17 cellular contexts compared by ENCODE assay signal in the genomic region with DNA sequence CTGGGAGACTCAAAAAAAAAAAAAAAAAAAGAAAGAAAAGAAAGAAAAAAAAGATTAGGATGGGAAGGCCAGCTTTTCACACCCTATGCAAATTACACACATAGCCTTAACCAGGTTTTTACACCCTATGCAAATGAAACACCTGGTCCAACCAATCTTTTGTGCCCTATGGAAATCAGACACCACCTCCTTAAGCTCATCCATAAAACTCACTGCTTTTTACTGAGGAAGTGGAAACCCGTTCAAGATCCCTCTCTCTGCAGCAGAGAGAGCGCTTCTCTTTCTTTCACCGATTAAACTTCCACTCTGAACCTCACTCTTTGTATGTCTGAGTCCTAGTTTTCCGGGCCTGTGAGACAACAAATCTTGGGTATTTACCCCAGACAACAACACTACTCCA. TPM values are rescaled to one million over a fixed set of nuclear protein-coding genes. Genes with fewer than 3 reads are reported as not detected.
DNase-seq lines count a peak whose midpoint lies in the region; ATAC-seq and TF ChIP-seq lines count a peak whose summit lies in the region.
"Had no signal": no experiment of that assay in that cellular context is flagged by ENCODE, and none has a peak within 500 bp of the region (broad histone marks: within the 10 kb centered on the region; RNA-seq: fewer than 3 reads in every experiment).

No MANE protein-coding gene starts in this region.

- H3F3A ChIP-seq in PC-3 (ENCODE audit: low read length, unreplicated experiment), result peaks cover 8% of the 10 kb centered on the region

- no peak overlapping the region for H3K4me2 ChIP-seq in PC-3 (ENCODE audit: low read length)

- H3K9me3 ChIP-seq in PC-3 (ENCODE audit: low read length), result no peaks in the 10 kb centered on the region
- H3K9me3 ChIP-seq in upper lobe of right lung, result no peaks in the 10 kb centered on the region

- H3K4me1 ChIP-seq in PC-3 (ENCODE audit: insufficient read depth, low read length) (peaks cover 24% of the 10 kb centered on the region), upper lobe of right lung (peaks cover 27% of the 10 kb centered on the region)

- intact Hi-C loops in PC-3 (cut with micrococcal nuclease) (no loop called here), upper lobe of right lung (cut with DNase I) (no loop called here)

- CTCF ChIA-PET in PC-3 (lab: Charles Lee), result interaction anchor here (1.1 kb wide), 1 partner anchor 20 kb away, joined by 4 read pairs; no protein-coding TSS in a partner anchor

- no peak for ATAC-seq in PC-3
- no peak for ATAC-seq in upper lobe of right lung
- no peak for ATAC-seq in HG03196 (IDR thresholded peaks at IDR 0.05; ENCODE audit: unreplicated experiment)
- ATAC-seq: heart right ventricle; left ventricle myocardium superior; naive thymus-derived CD8-positive, alpha-beta T cell had no signal

- no peaks in the 10 kb centered on the region for H3K79me2 ChIP-seq in PC-3 (ENCODE audit: low read length)

- H3K36me3 ChIP-seq in PC-3 (ENCODE audit: low read depth, low read length), result no peaks in the 10 kb centered on the region
- no peaks in the 10 kb centered on the region for H3K36me3 ChIP-seq in upper lobe of right lung
- H3K36me3 ChIP-seq: heart right ventricle had no signal

- no TSS peak for BruUV-seq in PC-3 (replicated peaks; lab: Mats Ljungman, UMichigan)

- H3K4me3 ChIP-seq in PC-3 (ENCODE audit: low read length) (no peak overlapping the region), upper lobe of right lung (no peak overlapping the region)
- H3K4me3 ChIP-seq: heart right ventricle had no signal

- H3K27ac ChIP-seq in PC-3 (ENCODE audit: low read length) (no peak overlapping the region), upper lobe of right lung (peak overlapping the region; percentile 47)

- H3K9ac ChIP-seq in PC-3 (ENCODE audit: low read length), result no peak overlapping the region

- no peaks in the 10 kb centered on the region for H3K27me3 ChIP-seq in PC-3 (ENCODE audit: low read length)
- peaks cover 9% of the 10 kb centered on the region for H3K27me3 ChIP-seq in upper lobe of right lung

- H2AFZ ChIP-seq in PC-3 (ENCODE audit: low read length), result no peak overlapping the region

- no peak for TF ChIP-seq CTCF in PC-3 (conservative IDR thresholded peaks at IDR 0.05; ENCODE audit: low read depth, low read length)
- no peak for TF ChIP-seq CTCF in upper lobe of right lung (IDR thresholded peaks at IDR 0.05)

- H4K20me1 ChIP-seq in PC-3 (ENCODE audit: low read length), result no peaks in the 10 kb centered on the region

- DNase-seq in SIG-M5 treated with dmso at 0.1 percent for 504 hours (lab: John Stamatoyannopoulos, UW; ENCODE audit: unreplicated experiment) (peak; percentile 16), SIG-M5 (lab: John Stamatoyannopoulos, UW) (no peak), PC-3 (peak; percentile 8), iPS-NIHi11 (ENCODE audit: low spot score) (peak; percentile 42), upper lobe of right lung (no peak), SHP77 treated with DMSO at 0.1 percent for 48 hours (lab: John Stamatoyannopoulos, UW) (no peak)
- no peak for DNase-seq in stimulated activated CD4-positive, alpha-beta T cell treated with anti-CD3 and anti-CD28 coated beads, Interleukin-2, amount 100 ng/mL, for 48 hours
- DNase-seq: activated B cell treated with CpG ODN at 0.5 μM for 24 hours; activated gamma-delta T cell treated with Interleukin-2 at 50 U/mL for 16 hours; COR-L47; heart right ventricle; left ventricle myocardium superior; naive thymus-derived CD8-positive, alpha-beta T cell; NCI-H2107; OCI-M1; substantia nigra had no signal

- POLR2A ChIA-PET in PC-3 (lab: Charles Lee; ENCODE audit: unreplicated experiment), result no interaction called here

- no peaks in the 10 kb centered on the region for H3K9me2 ChIP-seq in PC-3 (replicated peaks; ENCODE audit: low read length)

RNA-seq across cellular contexts. Expression of gene HOMER3, which starts 25.3 kb away (rescaled TPM):
- total RNA-seq in PC-3 (2014; rRNA removed) (118 and 143 TPM in 2 replicates), upper lobe of right lung (29.3 TPM)

RNA-seq across cellular contexts. Expression of gene DDX49, which starts 46.8 kb away (rescaled TPM):
- total RNA-seq in PC-3 (2014; rRNA removed) (120 and 145 TPM in 2 replicates), upper lobe of right lung (45.9 TPM)

RNA-seq across cellular contexts. Expression of gene COPE, which starts 47.1 kb away (rescaled TPM):
- 408 and 410 TPM in 2 replicates for total RNA-seq in PC-3 (2014; rRNA removed)
- 141 TPM for total RNA-seq in upper lobe of right lung

Comparison
In these comparisons a context has a peak if more than half of its experiments do, and no peak if none do; other contexts are left out.
1. DNase-seq: peak in SIG-M5 treated with dmso at 0.1 percent for 504 hours (single experiment), PC-3 (single experiment) and iPS-NIHi11 (single experiment); none in SIG-M5 (single experiment), upper lobe of right lung (single experiment), SHP77 treated with DMSO at 0.1 percent for 48 hours (single experiment) and stimulated activated CD4-positive, alpha-beta T cell treated with anti-CD3 and anti-CD28 coated beads, Interleukin-2, amount 100 ng/mL, for 48 hours (0 of 2).